Comparison of ENCODE assay signal across 8 cellular contexts in the genomic region with DNA sequence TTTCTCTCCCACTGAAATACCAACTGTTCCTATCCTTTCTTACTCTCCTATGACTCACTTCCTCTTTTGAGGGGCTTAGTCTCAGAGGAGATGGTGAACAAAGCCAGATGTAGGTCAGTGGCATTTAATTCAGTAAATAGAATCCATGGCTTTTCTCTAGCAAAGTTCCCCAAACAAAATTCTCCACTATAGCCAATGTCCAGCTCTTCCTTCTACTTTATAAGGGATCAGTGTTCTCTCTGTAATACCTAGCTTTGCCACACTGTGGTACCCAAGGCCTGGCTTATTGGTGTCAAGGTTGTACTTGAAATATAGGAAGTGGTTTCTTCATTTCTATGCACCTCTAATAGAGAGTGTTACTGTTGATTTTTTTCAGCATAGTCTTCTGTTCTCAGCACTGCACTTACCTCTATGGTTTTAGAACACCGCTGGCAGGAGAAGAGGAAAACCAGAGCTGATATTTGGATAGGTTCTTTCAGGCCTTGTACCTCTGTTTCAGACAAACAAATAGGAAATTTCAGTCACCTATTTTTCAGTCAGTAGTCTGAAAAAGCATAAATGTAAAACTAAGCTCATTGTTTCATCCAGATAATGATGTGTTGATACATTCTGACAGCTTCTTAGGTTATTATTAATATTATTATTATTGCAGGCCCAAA. TPM values are rescaled to one million over a fixed set of nuclear protein-coding genes. Genes with fewer than 3 reads are reported as not detected.
A peak's percentile ranks its signal among the peaks of the same experiment; 100 is the strongest.
DNase-seq lines count a peak whose midpoint lies in the region; ATAC-seq and TF ChIP-seq lines count a peak whose summit lies in the region.

No MANE protein-coding gene starts in this region.

- POLR2A ChIA-PET in PC-9 (lab: Charles Lee; ENCODE audit: unreplicated experiment), result interaction anchor here (0.7 to 1.0 kb wide), 2 partner anchors 41 to 42 kb away, joined by 3 read pairs; no protein-coding TSS in a partner anchor

- no peaks in the 10 kb centered on the region for H3K27me3 ChIP-seq in HUES48 (ENCODE audit: control insufficient read depth, insufficient read depth, low read length)
- H3K27me3 ChIP-seq in PC-9 (ENCODE audit: insufficient read depth, low read depth), result no peaks in the 10 kb centered on the region

- H3K4me3 ChIP-seq in HUES48 (ENCODE audit: low read depth, low read length) (no peak overlapping the region), PC-9 (no peak overlapping the region)

- no peaks in the 10 kb centered on the region for H3K79me2 ChIP-seq in PC-9 (ENCODE audit: low read depth)

- H2AFZ ChIP-seq in PC-9, result no peak overlapping the region

- no peaks in the 10 kb centered on the region for H3K36me3 ChIP-seq in HUES48 (ENCODE audit: control insufficient read depth, insufficient read depth, low read length)
- no peaks in the 10 kb centered on the region for H3K36me3 ChIP-seq in PC-9 (ENCODE audit: low read depth)

- no TSS peak for BruUV-seq in PC-9 (replicated peaks; lab: Mats Ljungman, UMichigan)

- no peaks in the 10 kb centered on the region; the same call in 1 of the 2 replicates for H3F3A ChIP-seq in PC-9 (ENCODE audit: insufficient read depth, low read depth)

- no peak overlapping the region for H3K4me2 ChIP-seq in PC-9

- intact Hi-C loops in PC-9 (cut with micrococcal nuclease; ENCODE audit: unreplicated experiment), result loop anchor here (1.0 to 2.0 kb wide), 2 partner anchors 40 to 148 kb away; a partner anchor contains a TSS

- CTCF ChIA-PET in PC-9 (lab: Charles Lee), result interaction anchor here (0.5 to 2.5 kb wide), 12 partner anchors 40 to 167 kb away, joined by 3 to 16 read pairs (median 4); a partner anchor contains a TSS

- no peaks in the 10 kb centered on the region for H4K20me1 ChIP-seq in PC-9 (ENCODE audit: insufficient read depth)

- H3K27ac ChIP-seq in HUES48 (ENCODE audit: low read depth, low read length) (peak overlapping the region; percentile 19), PC-9 (no peak overlapping the region)

- no peaks in the 10 kb centered on the region for H3K9me2 ChIP-seq in PC-9 (ENCODE audit: insufficient read depth)

- DNase-seq in ELF-1 (ENCODE audit: low read depth, low spot score), result peak; percentile 14
- DNase-seq in PC-9, result peak; percentile 65 to 69
- peak; percentile 23 for DNase-seq in activated T-helper 1 cell treated with Interleukin-2 at 50 U/mL for 16 hours (ENCODE audit: low read depth)
- peak; percentile 85 for DNase-seq in fibroblast of the conjunctiva (ENCODE audit: low read depth)
- peak; percentile 23 for DNase-seq in omental fat pad (ENCODE audit: low spot score)
- DNase-seq in ureter (ENCODE audit: low spot score), result peak; percentile 74

- H3K4me1 ChIP-seq in HUES48 (ENCODE audit: control insufficient read depth, insufficient read depth, low read length), result no peaks in the 10 kb centered on the region
- peaks cover 13% of the 10 kb centered on the region for H3K4me1 ChIP-seq in PC-9 (replicated peaks; ENCODE audit: insufficient read depth)

- ATAC-seq in GM21576 (IDR thresholded peaks at IDR 0.05; ENCODE audit: unreplicated experiment) (peak; percentile 100), omental fat pad (ENCODE audit: low FRiP score) (peak; percentile 93)

- H3K9ac ChIP-seq in HUES48 (ENCODE audit: low read depth, low read length), result no peak overlapping the region

- H3K9me3 ChIP-seq in HUES48 (ENCODE audit: control insufficient read depth, insufficient read depth, low read length) (no peaks in the 10 kb centered on the region), PC-9 (ENCODE audit: insufficient read depth, low read depth) (no peaks in the 10 kb centered on the region)

- peak; percentile 92 for TF ChIP-seq CTCF in PC-9 (conservative IDR thresholded peaks at IDR 0.05)
- peak in 2 of 3 donors; percentile 30 to 80 for TF ChIP-seq CTCF in omental fat pad (IDR thresholded peaks at IDR 0.05)

RNA-seq across cellular contexts. Expression of a gene that starts 40.6 kb away (rescaled TPM):
- 24.7 and 35.8 TPM in 2 replicates for total RNA-seq in PC-9 (2021)
- total RNA-seq in omental fat pad, result 1 to 10 TPM; 1.1 to 6.8 (median 1.8) TPM
- total RNA-seq in ureter, result 40.5 TPM

Comparison
In these comparisons a context has a peak if more than half of its experiments do, and no peak if none do; other contexts are left out.
1. DNase-seq: peak in every context shown above with its lines; median percentile 85 in fibroblast of the conjunctiva; 74 in ureter; 67 in PC-9; 23 in activated T-helper 1 cell treated with Interleukin-2 at 50 U/mL for 16 hours; 23 in omental fat pad; 14 in ELF-1.